Comparison of ENCODE assay signal across 14 cellular contexts in genomic region chr12:19846561-19846960, GRCh38.
DNase-seq lines count a peak whose midpoint lies in the region; ATAC-seq and TF ChIP-seq lines count a peak whose summit lies in the region.
"Had no signal": no experiment of that assay in that cellular context is flagged by ENCODE, and none has a peak within 500 bp of the region (broad histone marks: within the 10 kb centered on the region; RNA-seq: fewer than 3 reads in every experiment).

No MANE protein-coding gene starts in this region.

- H3F3A ChIP-seq in OCI-LY1 (ENCODE audit: insufficient read depth, low read length), result no peaks in the 10 kb centered on the region

- H3K4me1 ChIP-seq in OCI-LY1 (ENCODE audit: insufficient read depth, low read length, severe bottlenecking) (peaks cover 42% of the 10 kb centered on the region), Karpas-422 (ENCODE audit: low read length) (no peaks in the 10 kb centered on the region)
- H3K4me1 ChIP-seq in CD4-positive, alpha-beta memory T cell (ENCODE audit: insufficient read depth, low read length), result no peaks in the 10 kb centered on the region
- H3K4me1 ChIP-seq: Caco-2 had no signal

- H3K9me2 ChIP-seq in OCI-LY1 (ENCODE audit: low read depth, low read length) (no peaks in the 10 kb centered on the region), Karpas-422 (replicated peaks; ENCODE audit: insufficient read depth, low read length) (no peaks in the 10 kb centered on the region)

- H3K4me3 ChIP-seq in OCI-LY1 (ENCODE audit: low read depth, low read length, poor library complexity, severe bottlenecking) (no peak overlapping the region), Karpas-422 (ENCODE audit: low read length) (no peak overlapping the region)
- H3K4me3 ChIP-seq in CD4-positive, alpha-beta memory T cell (ENCODE audit: low read length in 2 of 2), result no peak overlapping the region
- H3K4me3 ChIP-seq: body of pancreas had no signal

- H3K27me3 ChIP-seq in OCI-LY1 (ENCODE audit: insufficient read depth, low read length) (no peaks in the 10 kb centered on the region), Karpas-422 (ENCODE audit: low read length) (no peaks in the 10 kb centered on the region)
- no peaks in the 10 kb centered on the region for H3K27me3 ChIP-seq in CD4-positive, alpha-beta memory T cell (ENCODE audit: insufficient read depth, low read length)
- H3K27me3 ChIP-seq: body of pancreas had no signal

- POLR2A ChIA-PET in CD4-positive, alpha-beta memory T cell (lab: Charles Lee; ENCODE audit: partially characterized antibody), result no interaction called here

- peak; percentile 31 for DNase-seq in H4 (ENCODE audit: low spot score)
- DNase-seq in dermis blood vessel endothelial cell, result peak; percentile 3
- no peak for DNase-seq in osteocyte (ENCODE audit: extremely low spot score, unreplicated experiment)
- no peak for DNase-seq in CD4-positive, alpha-beta memory T cell
- DNase-seq in Karpas-422, result no peak
- DNase-seq in activated naive CD4-positive, alpha-beta T cell treated with anti-CD3 and anti-CD28 coated beads, Interleukin-2, amount 50 U/mL, for 72 hours (ENCODE audit: low spot score in 2 of 2), result no peak
- DNase-seq: body of pancreas, Caco-2, NCI-H1092, NCI-H82, posterior cingulate gyrus had no signal

- H3K4me1 Mint-ChIP-seq in osteocyte (ENCODE audit: unreplicated experiment), result peaks cover 58% of the 10 kb centered on the region
- H3K4me1 Mint-ChIP-seq in CD4-positive, alpha-beta memory T cell, result peaks cover 3 to 6% (median 4%) of the 10 kb centered on the region in 4 donors

- intact Hi-C loops in CD4-positive, alpha-beta memory T cell (cut with micrococcal nuclease), result no loop called here

- no peak overlapping the region for H3K4me2 ChIP-seq in OCI-LY1 (ENCODE audit: low read length)
- H3K4me2 ChIP-seq in Karpas-422 (ENCODE audit: low read depth, low read length, poor library complexity, severe bottlenecking), result no peak overlapping the region

- CTCF ChIA-PET in CD4-positive, alpha-beta memory T cell (lab: Charles Lee; ENCODE audit: partially characterized antibody), result no interaction called here

- no peak overlapping the region for H3K4me3 Mint-ChIP-seq in osteocyte (ENCODE audit: unreplicated experiment)
- no peak overlapping the region for H3K4me3 Mint-ChIP-seq in CD4-positive, alpha-beta memory T cell
- H3K4me3 Mint-ChIP-seq: type B pancreatic cell had no signal

- H3K27me3 Mint-ChIP-seq in osteocyte (ENCODE audit: unreplicated experiment), result no peaks in the 10 kb centered on the region
- no peaks in the 10 kb centered on the region for H3K27me3 Mint-ChIP-seq in CD4-positive, alpha-beta memory T cell

- H3K9me3 ChIP-seq in OCI-LY1 (ENCODE audit: low read length) (no peaks in the 10 kb centered on the region; the same call in 1 of the 2 replicates), Karpas-422 (ENCODE audit: low read length) (no peaks in the 10 kb centered on the region)
- no peaks in the 10 kb centered on the region for H3K9me3 ChIP-seq in CD4-positive, alpha-beta memory T cell (ENCODE audit: control insufficient read depth in 1 of 2, low read length in 2 of 2)
- H3K9me3 ChIP-seq: body of pancreas, Caco-2 had no signal

- H3K9ac ChIP-seq in OCI-LY1 (ENCODE audit: low read length) (no peak overlapping the region), Karpas-422 (ENCODE audit: low read length) (no peak overlapping the region)

- peak overlapping the region; percentile 90 for H3K27ac Mint-ChIP-seq in osteocyte (ENCODE audit: unreplicated experiment)
- H3K27ac Mint-ChIP-seq in CD4-positive, alpha-beta memory T cell, result no peak overlapping the region
- H3K27ac Mint-ChIP-seq in activated naive CD4-positive, alpha-beta T cell treated with anti-CD3 and anti-CD28 coated beads, Interleukin-2, amount 50 U/mL, for 72 hours, result no peak overlapping the region

- H3K36me3 ChIP-seq in OCI-LY1 (ENCODE audit: insufficient read depth, low read length), result no peaks in the 10 kb centered on the region
- no peaks in the 10 kb centered on the region for H3K36me3 ChIP-seq in CD4-positive, alpha-beta memory T cell (ENCODE audit: insufficient read depth, low read length)
- H3K36me3 ChIP-seq in Karpas-422 (ENCODE audit: insufficient read depth, low read length), result no peaks in the 10 kb centered on the region

- H4K20me1 ChIP-seq in OCI-LY1 (ENCODE audit: insufficient read depth, low read length) (no peaks in the 10 kb centered on the region), Karpas-422 (ENCODE audit: insufficient read depth, low read depth, low read length) (no peaks in the 10 kb centered on the region)

- H3K36me3 Mint-ChIP-seq in osteocyte (ENCODE audit: unreplicated experiment), result peaks cover 3% of the 10 kb centered on the region
- peaks cover 0 to 6% of the 10 kb centered on the region in 2 donors for H3K36me3 Mint-ChIP-seq in CD4-positive, alpha-beta memory T cell
- peaks cover 0 to 6% of the 10 kb centered on the region in 2 donors for H3K36me3 Mint-ChIP-seq in activated naive CD4-positive, alpha-beta T cell treated with anti-CD3 and anti-CD28 coated beads, Interleukin-2, amount 50 U/mL, for 72 hours

- no peak overlapping the region for H2AFZ ChIP-seq in OCI-LY1 (ENCODE audit: low read length)
- H2AFZ ChIP-seq in Karpas-422 (ENCODE audit: low read length), result no peak overlapping the region

- no peak for TF ChIP-seq CTCF in OCI-LY1 (IDR thresholded peaks at IDR 0.05; ENCODE audit: low read length)
- TF ChIP-seq CTCF in osteocyte (IDR thresholded peaks at IDR 0.05), result no peak

- H3K9me3 Mint-ChIP-seq in osteocyte (ENCODE audit: unreplicated experiment), result peaks cover 8% of the 10 kb centered on the region
- H3K9me3 Mint-ChIP-seq in CD4-positive, alpha-beta memory T cell, result peaks cover 0 to 9% (median 2%) of the 10 kb centered on the region in 8 donors
- H3K9me3 Mint-ChIP-seq in activated naive CD4-positive, alpha-beta T cell treated with anti-CD3 and anti-CD28 coated beads, Interleukin-2, amount 50 U/mL, for 72 hours, result peaks cover 10 to 18% of the 10 kb centered on the region in 2 donors

- H3K27ac ChIP-seq in OCI-LY1 (ENCODE audit: low read depth, low read length, poor library complexity, severe bottlenecking) (peak overlapping the region; percentile 80), Karpas-422 (ENCODE audit: low read length) (no peak overlapping the region)
- H3K27ac ChIP-seq in CD4-positive, alpha-beta memory T cell (ENCODE audit: low read depth, low read length), result no peak overlapping the region

- no peaks in the 10 kb centered on the region for H3K79me2 ChIP-seq in OCI-LY1 (ENCODE audit: insufficient read depth, low read length)
- no peaks in the 10 kb centered on the region for H3K79me2 ChIP-seq in Karpas-422 (ENCODE audit: low read length)

- ATAC-seq in HG03097 (IDR thresholded peaks at IDR 0.05; ENCODE audit: low FRiP score, unreplicated experiment), result no peak
- ATAC-seq in activated naive CD4-positive, alpha-beta T cell treated with anti-CD3 and anti-CD28 coated beads, Interleukin-2, amount 50 U/mL, for 72 hours, result no peak

Comparison
In these comparisons a context has a peak if more than half of its experiments do, and no peak if none do; other contexts are left out.
1. DNase-seq: peak in H4 (single experiment) and dermis blood vessel endothelial cell (single experiment); none in osteocyte (single experiment), CD4-positive, alpha-beta memory T cell (0 of 5), Karpas-422 (single experiment) and activated naive CD4-positive, alpha-beta T cell treated with anti-CD3 and anti-CD28 coated beads, Interleukin-2, amount 50 U/mL, for 72 hours (0 of 2).